Comparison of ENCODE assay signal across 8 cellular contexts in genomic region chr3:44477312-44478030, GRCh38. TPM values are rescaled to one million over a fixed set of nuclear protein-coding genes. Genes with fewer than 3 reads are reported as not detected.
DNase-seq lines count a peak whose midpoint lies in the region; ATAC-seq and TF ChIP-seq lines count a peak whose summit lies in the region.

Gene ZNF445, minus strand, starts transcription at chr3:44477670. Its CDS starts 22,121 bp downstream, at chr3:44455549.

- intact Hi-C loops in ascending aorta (cut with DNase I), result loop anchor here (1.0 to 10.0 kb wide), 5 partner anchors 33 to 154 kb away; partner anchors contain the start of genes TCAIM and ZNF197
- intact Hi-C loops in vagina (cut with DNase I), result no loop called here

- no peaks in the 10 kb centered on the region for H3K27me3 ChIP-seq in ascending aorta
- no peaks in the 10 kb centered on the region for H3K27me3 ChIP-seq in vagina

- peaks cover 6% of the 10 kb centered on the region for H3K36me3 Mint-ChIP-seq in T-helper 2 cell treated with Interferon-gamma antibody and Interleukin-4, amounts not matched to agents 5 μg/mL and 100 μg/mL, for 36 hours (ENCODE audit: low read depth)

- no peaks in the 10 kb centered on the region for H3K9me3 Mint-ChIP-seq in T-helper 2 cell treated with Interferon-gamma antibody and Interleukin-4, amounts not matched to agents 5 μg/mL and 100 μg/mL, for 36 hours

- peak in 1 of 2 donors; percentile 34 for TF ChIP-seq POLR2A in vagina (IDR thresholded peaks at IDR 0.05)

- H3K36me3 ChIP-seq in ascending aorta (no peaks in the 10 kb centered on the region), vagina (no peaks in the 10 kb centered on the region)

- peak; percentile 86 for DNase-seq in GM12865 (ENCODE audit: low read depth)
- peak; percentile 54 to 81 (median 78) for DNase-seq in NCI-H1417 (lab: John Stamatoyannopoulos, UW)
- DNase-seq in T-helper 2 cell treated with Interferon-gamma antibody and Interleukin-4, amounts not matched to agents 5 μg/mL and 100 μg/mL, for 36 hours (ENCODE audit: low spot score), result peak; percentile 81
- peak; percentile 14 to 90 for DNase-seq in ascending aorta (ENCODE audit: low spot score in 2 of 2)
- DNase-seq in hepatic stellate cell (ENCODE audit: low spot score), result peak; percentile 92
- DNase-seq in renal cortical epithelial cell (ENCODE audit: low read depth), result peak; percentile 24
- no peak for DNase-seq in vagina (ENCODE audit: extremely low spot score in 2 of 2)

- peaks cover 18% of the 10 kb centered on the region for H3K4me1 Mint-ChIP-seq in T-helper 2 cell treated with Interferon-gamma antibody and Interleukin-4, amounts not matched to agents 5 μg/mL and 100 μg/mL, for 36 hours (ENCODE audit: low read depth)

- H3K9me3 ChIP-seq in ascending aorta, result no peaks in the 10 kb centered on the region
- H3K9me3 ChIP-seq in vagina, result no peaks in the 10 kb centered on the region

- H3K27me3 Mint-ChIP-seq in T-helper 2 cell treated with Interferon-gamma antibody and Interleukin-4, amounts not matched to agents 5 μg/mL and 100 μg/mL, for 36 hours (ENCODE audit: low read depth), result no peaks in the 10 kb centered on the region

- H3K4me1 ChIP-seq in ascending aorta (peaks cover 0 to 13% of the 10 kb centered on the region in 2 donors), vagina (peaks cover 32% of the 10 kb centered on the region)

- peak within 1 kb of the TSS; percentile 80 for H3K4me3 ChIP-seq in GM12865 (ENCODE audit: low read depth, low read length)
- peak within 1 kb of the TSS; percentile 74 to 90 for H3K4me3 ChIP-seq in ascending aorta
- H3K4me3 ChIP-seq in vagina, result peak within 1 kb of the TSS; percentile 79 to 80

- H3K27ac Mint-ChIP-seq in T-helper 2 cell treated with Interferon-gamma antibody and Interleukin-4, amounts not matched to agents 5 μg/mL and 100 μg/mL, for 36 hours, result peak within 1 kb of the TSS; percentile 92

- peak; percentile 93 for ATAC-seq in HG02642 (IDR thresholded peaks at IDR 0.05; ENCODE audit: poor library complexity, unreplicated experiment)

- TF ChIP-seq CTCF in GM12865 (IDR thresholded peaks at IDR 0.05; ENCODE audit: insufficient read depth, low read depth, low read length, missing control alignments) (no peak), ascending aorta (IDR thresholded peaks at IDR 0.05) (no peak), vagina (IDR thresholded peaks at IDR 0.05) (no peak)

- H3K4me3 Mint-ChIP-seq in T-helper 2 cell treated with Interferon-gamma antibody and Interleukin-4, amounts not matched to agents 5 μg/mL and 100 μg/mL, for 36 hours, result peak within 1 kb of the TSS; percentile 97

- H3K27ac ChIP-seq in ascending aorta (peak within 1 kb of the TSS; percentile 42 to 68), vagina (peak within 1 kb of the TSS; percentile 76)

RNA-seq across cellular contexts. Expression of gene ZNF445, which starts in this region (rescaled TPM):
- total RNA-seq in ascending aorta (6.6 TPM), renal cortical epithelial cell (4.0 and 17.9 TPM in 2 replicates), vagina (8.8 TPM)

Comparison
In these comparisons a context has a peak if more than half of its experiments do, and no peak if none do; other contexts are left out.
1. DNase-seq: peak in GM12865 (single experiment), NCI-H1417 (3 of 3), T-helper 2 cell treated with Interferon-gamma antibody and Interleukin-4, amounts not matched to agents 5 μg/mL and 100 μg/mL, for 36 hours (single experiment), ascending aorta (2 of 2), hepatic stellate cell (single experiment) and renal cortical epithelial cell (single experiment); none in vagina (0 of 2).
2. Peak in every context shown above with its lines, with median percentiles within 50 percentile points of each other: H3K4me3 ChIP-seq.